ENCODE assay signal across 19 cellular contexts in genomic region chr20:50805349-50805684, GRCh38. TPM values are rescaled to one million over a fixed set of nuclear protein-coding genes. Genes with fewer than 3 reads are reported as not detected.
DNase-seq lines count a peak whose midpoint lies in the region; ATAC-seq, FAIRE-seq and TF ChIP-seq lines count a peak whose summit lies in the region.
"Had no signal": no experiment of that assay in that cellular context is flagged by ENCODE, and none has a peak within 500 bp of the region (broad histone marks: within the 10 kb centered on the region; RNA-seq: fewer than 3 reads in every experiment).

No MANE protein-coding gene starts in this region.

- no peaks in the 10 kb centered on the region for H3K36me3 ChIP-seq in GM23338 (ENCODE audit: insufficient read depth)
- no peaks in the 10 kb centered on the region for H3K36me3 ChIP-seq in small intestine (ENCODE audit: control insufficient read depth in 2 of 2, insufficient read depth in 2 of 2, low read length in 2 of 2)
- H3K36me3 ChIP-seq: heart right ventricle, right lobe of liver, tibial nerve had no signal

- peak overlapping the region; percentile 46 for H3K4me3 Mint-ChIP-seq in activated CD4-positive, alpha-beta T cell treated with anti-CD3 and anti-CD28 coated beads, Interleukin-2, amount 10 ng/mL, durations not matched to agents 24 days and 14 days
- no peak overlapping the region for H3K4me3 Mint-ChIP-seq in GM23338
- peak overlapping the region; percentile 24 for H3K4me3 Mint-ChIP-seq in activated T-helper 1 cell treated with anti-CD3 and anti-CD28 coated beads, Interleukin-12 subunit alpha, Interleukin-12 subunit beta, Interleukin-2, Interleukin-4 antibody, amounts not matched to agents 30 ng/mL and 10 ng/mL and 1 ng/mL, durations not matched to agents 14 hours and 24 hours and 36 hours
- H3K4me3 Mint-ChIP-seq: HFFc6 had no signal

- no peaks in the 10 kb centered on the region for H3K9me2 ChIP-seq in GM23338 (ENCODE audit: insufficient read depth)

- no peaks in the 10 kb centered on the region; the same call in 1 of the 2 replicates for H4K20me1 ChIP-seq in GM23338 (replicated peaks; ENCODE audit: insufficient read depth)

- no peaks in the 10 kb centered on the region for H3K9me3 ChIP-seq in small intestine (ENCODE audit: control insufficient read depth, low read depth)
- H3K9me3 ChIP-seq: A549, heart right ventricle, right lobe of liver, tibial nerve had no signal

- peak overlapping the region; percentile 74 for H3K27ac Mint-ChIP-seq in activated CD4-positive, alpha-beta T cell treated with anti-CD3 and anti-CD28 coated beads, Interleukin-2, amount 10 ng/mL, durations not matched to agents 24 days and 14 days
- H3K27ac Mint-ChIP-seq in GM23338, result peak overlapping the region; percentile 24; the same call in 1 of the 2 replicates
- peak overlapping the region; percentile 66 for H3K27ac Mint-ChIP-seq in activated T-helper 1 cell treated with anti-CD3 and anti-CD28 coated beads, Interleukin-12 subunit alpha, Interleukin-12 subunit beta, Interleukin-2, Interleukin-4 antibody, amounts not matched to agents 30 ng/mL and 10 ng/mL and 1 ng/mL, durations not matched to agents 14 hours and 24 hours and 36 hours
- H3K27ac Mint-ChIP-seq: HFFc6 had no signal

- ATAC-seq in GM23338 (no peak), Right ventricle myocardium superior (ENCODE audit: poor library complexity) (no peak)
- ATAC-seq: A549, heart right ventricle, right lobe of liver had no signal

- WGBS in small intestine, 3 donors, result 50 to 87% (median 50%) methylated on average over 1 of the region's 1 CpG

- peaks cover 22% of the 10 kb centered on the region for H3K79me2 ChIP-seq in GM23338 (replicated peaks; ENCODE audit: insufficient read depth)

- H3K9me3 Mint-ChIP-seq in activated CD4-positive, alpha-beta T cell treated with anti-CD3 and anti-CD28 coated beads, Interleukin-2, amount 10 ng/mL, durations not matched to agents 24 days and 14 days, result no peaks in the 10 kb centered on the region
- no peaks in the 10 kb centered on the region for H3K9me3 Mint-ChIP-seq in GM23338
- H3K9me3 Mint-ChIP-seq in activated T-helper 1 cell treated with anti-CD3 and anti-CD28 coated beads, Interleukin-12 subunit alpha, Interleukin-12 subunit beta, Interleukin-2, Interleukin-4 antibody, amounts not matched to agents 30 ng/mL and 10 ng/mL and 1 ng/mL, durations not matched to agents 14 hours and 24 hours and 36 hours, result no peaks in the 10 kb centered on the region

- peaks cover 16% of the 10 kb centered on the region for H3K4me1 Mint-ChIP-seq in activated CD4-positive, alpha-beta T cell treated with anti-CD3 and anti-CD28 coated beads, Interleukin-2, amount 10 ng/mL, durations not matched to agents 24 days and 14 days
- peaks cover 28% of the 10 kb centered on the region for H3K4me1 Mint-ChIP-seq in GM23338
- peaks cover 18% of the 10 kb centered on the region for H3K4me1 Mint-ChIP-seq in activated T-helper 1 cell treated with anti-CD3 and anti-CD28 coated beads, Interleukin-12 subunit alpha, Interleukin-12 subunit beta, Interleukin-2, Interleukin-4 antibody, amounts not matched to agents 30 ng/mL and 10 ng/mL and 1 ng/mL, durations not matched to agents 14 hours and 24 hours and 36 hours (ENCODE audit: low read depth)

- no peaks in the 10 kb centered on the region for H3K27me3 Mint-ChIP-seq in activated CD4-positive, alpha-beta T cell treated with anti-CD3 and anti-CD28 coated beads, Interleukin-2, amount 10 ng/mL, durations not matched to agents 24 days and 14 days
- H3K27me3 Mint-ChIP-seq in GM23338 (ENCODE audit: insufficient read depth, low read depth, poor library complexity), result no peaks in the 10 kb centered on the region
- no peaks in the 10 kb centered on the region for H3K27me3 Mint-ChIP-seq in activated T-helper 1 cell treated with anti-CD3 and anti-CD28 coated beads, Interleukin-12 subunit alpha, Interleukin-12 subunit beta, Interleukin-2, Interleukin-4 antibody, amounts not matched to agents 30 ng/mL and 10 ng/mL and 1 ng/mL, durations not matched to agents 14 hours and 24 hours and 36 hours (ENCODE audit: insufficient read depth)

- no peak overlapping the region for H3K4me2 ChIP-seq in GM23338
- H3K4me2 ChIP-seq: A549 had no signal

- intact Hi-C loops in activated CD4-positive, alpha-beta T cell treated with anti-CD3 and anti-CD28 coated beads, Interleukin-2, amount 10 ng/mL, durations not matched to agents 24 days and 14 days (cut with micrococcal nuclease), result no loop called here
- intact Hi-C loops in activated T-helper 1 cell treated with anti-CD3 and anti-CD28 coated beads, Interleukin-12 subunit alpha, Interleukin-12 subunit beta, Interleukin-2, Interleukin-4 antibody, amounts not matched to agents 30 ng/mL and 10 ng/mL and 1 ng/mL, durations not matched to agents 14 hours and 24 hours and 36 hours (cut with micrococcal nuclease), result no loop called here
- intact Hi-C loops in Right ventricle myocardium superior (cut with DNase I), result no loop called here

- no peak for DNase-seq in activated CD4-positive, alpha-beta T cell treated with anti-CD3 and anti-CD28 coated beads, Interleukin-2, amount 10 ng/mL, durations not matched to agents 24 days and 14 days
- no peak for DNase-seq in activated CD4-positive, alpha-beta T cell treated with anti-CD3 and anti-CD28 coated beads, Interleukin-2, amount 50 U/mL, for 48 hours
- DNase-seq in GM23338 (ENCODE audit: low spot score) (no peak), small intestine (no peak), Right ventricle myocardium superior (no peak), NCI-H1694 (lab: John Stamatoyannopoulos, UW) (no peak)
- no peak for DNase-seq in activated T-helper 1 cell treated with anti-CD3 and anti-CD28 coated beads, Interleukin-12 subunit alpha, Interleukin-12 subunit beta, Interleukin-2, Interleukin-4 antibody, amounts not matched to agents 30 ng/mL and 10 ng/mL and 1 ng/mL, durations not matched to agents 14 hours and 24 hours and 36 hours (ENCODE audit: low spot score)
- no peak for DNase-seq in stimulated activated CD4-positive, alpha-beta T cell treated with anti-CD3 and anti-CD28 coated beads, Interleukin-12 subunit alpha, Interleukin-12 subunit beta, amount 100 ng/mL, for 4 hours
- DNase-seq: COR-L47; heart right ventricle; HFFc6; NCI-H1092 treated with DMSO at 0.1 percent for 48 hours; NCI-H2171; nucleus accumbens; right lobe of liver; stimulated activated CD4-positive, alpha-beta T cell treated with anti-CD3 and anti-CD28 coated beads, Interleukin-2, amount 100 ng/mL, for 48 hours; T-helper 9 cell had no signal

- no peak for TF ChIP-seq CTCF in GM23338 (conservative IDR thresholded peaks at IDR 0.05; ENCODE audit: low read depth in 2 of 2)

- H3K36me3 Mint-ChIP-seq in activated CD4-positive, alpha-beta T cell treated with anti-CD3 and anti-CD28 coated beads, Interleukin-2, amount 10 ng/mL, durations not matched to agents 24 days and 14 days (ENCODE audit: low read depth), result no peaks in the 10 kb centered on the region
- no peaks in the 10 kb centered on the region for H3K36me3 Mint-ChIP-seq in GM23338 (ENCODE audit: low read depth)
- H3K36me3 Mint-ChIP-seq in activated T-helper 1 cell treated with anti-CD3 and anti-CD28 coated beads, Interleukin-12 subunit alpha, Interleukin-12 subunit beta, Interleukin-2, Interleukin-4 antibody, amounts not matched to agents 30 ng/mL and 10 ng/mL and 1 ng/mL, durations not matched to agents 14 hours and 24 hours and 36 hours (ENCODE audit: low read depth), result no peaks in the 10 kb centered on the region

- peaks cover 12% of the 10 kb centered on the region; the same call in 1 of the 2 replicates for H3F3A ChIP-seq in GM23338 (replicated peaks; ENCODE audit: low read depth)

- no peaks in the 10 kb centered on the region for H3K27me3 ChIP-seq in GM23338 (ENCODE audit: insufficient read depth)
- H3K27me3 ChIP-seq in small intestine (ENCODE audit: control insufficient read depth in 2 of 2, insufficient read depth in 2 of 2, low read length in 2 of 2), result no peaks in the 10 kb centered on the region
- H3K27me3 ChIP-seq: right lobe of liver, tibial nerve had no signal

- no peak overlapping the region for H2AFZ ChIP-seq in GM23338

- H3K27ac ChIP-seq in GM23338 (ENCODE audit: low read depth), result no peak overlapping the region
- H3K27ac ChIP-seq in small intestine (ENCODE audit: low read depth in 1 of 2, low read length in 1 of 2), result peak overlapping the region; percentile 27 to 35
- H3K27ac ChIP-seq: A549, right lobe of liver, tibial nerve had no signal

- no peak for FAIRE-seq in small intestine (lab: Jason Lieb, UNC)
- FAIRE-seq: A549 had no signal

- H3K4me3 ChIP-seq in GM23338, result no peak overlapping the region
- H3K4me3 ChIP-seq in small intestine (ENCODE audit: low read depth in 1 of 2, low read length in 2 of 2), result no peak overlapping the region
- H3K4me3 ChIP-seq: A549, heart right ventricle, right lobe of liver, tibial nerve had no signal

- peaks cover 21% of the 10 kb centered on the region for H3K4me1 ChIP-seq in GM23338 (ENCODE audit: insufficient read depth)
- H3K4me1 ChIP-seq in small intestine (ENCODE audit: control insufficient read depth in 2 of 2, insufficient read depth in 1 of 2, low read depth in 1 of 2, low read length in 1 of 2), result no peaks in the 10 kb centered on the region
- H3K4me1 ChIP-seq: A549, heart right ventricle, right lobe of liver, tibial nerve had no signal

TF ChIP-seq in GM23338, 12 proteins besides CTCF, POLR2A, EP300 and RAD21 (continues in another document):
- TF ChIP-seq STAT1 (IDR thresholded peaks at IDR 0.05; ENCODE audit: unreplicated experiment), result no peak
- TF ChIP-seq ZNF331 (CRISPR knock-in tag; IDR thresholded peaks at IDR 0.05; ENCODE audit: low read depth), result no peak
- no peak for TF ChIP-seq CREB1 (CRISPR knock-in tag; IDR thresholded peaks at IDR 0.05; ENCODE audit: low read depth)
- no peak for TF ChIP-seq JUNB (IDR thresholded peaks at IDR 0.05; ENCODE audit: unreplicated experiment)
- TF ChIP-seq EZH2phosphoT487 (IDR thresholded peaks at IDR 0.05; ENCODE audit: unreplicated experiment), result no peak

RNA-seq across cellular contexts. Expression of gene BCAS4, which starts 10.5 kb away (rescaled TPM):
- 7.2 and 8.4 TPM in 2 replicates for total RNA-seq in activated CD4-positive, alpha-beta T cell treated with anti-CD3 and anti-CD28 coated beads, Interleukin-2, amount 10 ng/mL, durations not matched to agents 24 days and 14 days
- 6.3 and 22.2 TPM in 2 replicates for total RNA-seq in GM23338 (2014; rRNA removed; shearing (Covaris generic))
- polyA plus RNA-seq in GM23338 (2016; fragmentation: Nextera tagmentation; extraction: Ambion mirVana) (22.0 and 24.8 TPM in 2 replicates), small intestine (1 to 10 TPM in 2 of 3 donors, under 1 TPM in 1; 0.45 to 1.7 (median 1.4) TPM)
- total RNA-seq in activated T-helper 1 cell treated with anti-CD3 and anti-CD28 coated beads, Interleukin-12 subunit alpha, Interleukin-12 subunit beta, Interleukin-2, Interleukin-4 antibody, amounts not matched to agents 30 ng/mL and 10 ng/mL and 1 ng/mL, durations not matched to agents 14 hours and 24 hours and 36 hours, result 7.8 and 9.3 TPM in 2 replicates
- total RNA-seq in Right ventricle myocardium superior, result 2.6 TPM

Comparison
In these comparisons a context has a peak if more than half of its experiments do, and no peak if none do; other contexts are left out.
1. H3K27ac Mint-ChIP-seq: peak in every context shown above with its lines; median percentile 74 in activated CD4-positive, alpha-beta T cell treated with anti-CD3 and anti-CD28 coated beads, Interleukin-2, amount 10 ng/mL, durations not matched to agents 24 days and 14 days; 66 in activated T-helper 1 cell treated with anti-CD3 and anti-CD28 coated beads, Interleukin-12 subunit alpha, Interleukin-12 subunit beta, Interleukin-2, Interleukin-4 antibody, amounts not matched to agents 30 ng/mL and 10 ng/mL and 1 ng/mL, durations not matched to agents 14 hours and 24 hours and 36 hours; 24 in GM23338.